ENCODE assay signal across 11 cellular contexts in genomic region chr6:170555305-170555704, GRCh38. TPM values are rescaled to one million over a fixed set of nuclear protein-coding genes. Genes with fewer than 3 reads are reported as not detected.
DNase-seq lines count a peak whose midpoint lies in the region; ATAC-seq and TF ChIP-seq lines count a peak whose summit lies in the region.
"Had no signal": no experiment of that assay in that cellular context is flagged by ENCODE, and none has a peak within 500 bp of the region (broad histone marks: within the 10 kb centered on the region; RNA-seq: fewer than 3 reads in every experiment).

No MANE protein-coding gene starts in this region.

- TF ChIP-seq POLR2A in gastroesophageal sphincter (IDR thresholded peaks at IDR 0.05), result no peak

- no peak for TF ChIP-seq CTCF in GM12865 (IDR thresholded peaks at IDR 0.05; ENCODE audit: insufficient read depth, low read depth, low read length, missing control alignments)
- TF ChIP-seq CTCF in RWPE2 (IDR thresholded peaks at IDR 0.05; ENCODE audit: poor library complexity, severe bottlenecking), result no peak
- no peak for TF ChIP-seq CTCF in gastroesophageal sphincter (IDR thresholded peaks at IDR 0.05)

- DNase-seq in GM12865 (ENCODE audit: low read depth) (no peak), RWPE2 (ENCODE audit: low spot score) (no peak), NCI-H2029 (lab: John Stamatoyannopoulos, UW) (no peak), NCI-H748 treated with DMSO at 0.1 percent for 48 hours (lab: John Stamatoyannopoulos, UW) (no peak), C1 segment of cervical spinal cord (lab: John Stamatoyannopoulos, UW) (no peak), RPMI8226 (no peak)
- DNase-seq: amniotic stem cell; HFFc6; stimulated activated CD4-positive, alpha-beta T cell treated with anti-CD3 and anti-CD28 coated beads, Interleukin-2, amount 100 ng/mL, for 48 hours had no signal

- H3K27ac ChIP-seq in RWPE2 (ENCODE audit: poor library complexity, severe bottlenecking) (no peak overlapping the region), gastroesophageal sphincter (no peak overlapping the region), skeletal muscle tissue (ENCODE audit: low read depth, low read length) (no peak overlapping the region)

- H3K9me3 ChIP-seq in RWPE2 (ENCODE audit: severe bottlenecking) (no peaks in the 10 kb centered on the region), gastroesophageal sphincter (no peaks in the 10 kb centered on the region), skeletal muscle tissue (ENCODE audit: control insufficient read depth in 3 of 3, low read length in 3 of 3) (no peaks in the 10 kb centered on the region)

- WGBS in gastroesophageal sphincter (ENCODE audit: low coverage in 1 of 2), 2 donors, result 46 to 47% methylated on average over 2 to 3 of the region's 3 CpGs

- no peak for ATAC-seq in RWPE2 (ENCODE audit: low read depth)
- ATAC-seq in gastroesophageal sphincter, result no peak

- H3K4me3 ChIP-seq in GM12865 (ENCODE audit: low read depth, low read length) (peak overlapping the region; percentile 90), RWPE2 (ENCODE audit: severe bottlenecking) (peak overlapping the region; percentile 71), gastroesophageal sphincter (peak overlapping the region; percentile 50 to 81), skeletal muscle tissue (ENCODE audit: low read length in 3 of 3) (peak overlapping the region; percentile 93 to 98 (median 98))

- H3K27me3 ChIP-seq in RWPE2 (ENCODE audit: insufficient read depth, poor library complexity, severe bottlenecking), result no peaks in the 10 kb centered on the region
- no peaks in the 10 kb centered on the region for H3K27me3 ChIP-seq in gastroesophageal sphincter
- H3K27me3 ChIP-seq in skeletal muscle tissue (ENCODE audit: control insufficient read depth in 3 of 3, insufficient read depth in 3 of 3, low read length in 3 of 3), result no peaks in the 10 kb centered on the region

- H3K36me3 ChIP-seq in RWPE2 (ENCODE audit: low read depth), result peaks cover 52% of the 10 kb centered on the region
- H3K36me3 ChIP-seq in gastroesophageal sphincter, result peaks cover 0 to 38% of the 10 kb centered on the region in 2 donors
- peaks cover 5 to 15% (median 6%) of the 10 kb centered on the region in 3 donors for H3K36me3 ChIP-seq in skeletal muscle tissue (ENCODE audit: control insufficient read depth in 3 of 3, insufficient read depth in 3 of 3, low read length in 3 of 3)

- H3K9ac ChIP-seq in skeletal muscle tissue (ENCODE audit: low read depth in 1 of 3, low read length in 3 of 3), result peak overlapping the region in 2 of 3 donors; percentile 95 to 96

- H3K4me1 ChIP-seq in RWPE2 (ENCODE audit: insufficient read depth, poor library complexity, severe bottlenecking) (peaks cover 11% of the 10 kb centered on the region), gastroesophageal sphincter (peaks cover 14 to 47% (median 25%) of the 10 kb centered on the region in 3 donors), skeletal muscle tissue (ENCODE audit: control insufficient read depth in 3 of 3, insufficient read depth in 3 of 3, low read length in 3 of 3) (peaks cover 26 to 29% (median 28%) of the 10 kb centered on the region in 3 donors)

- no peak for TF ChIP-seq EP300 in gastroesophageal sphincter (IDR thresholded peaks at IDR 0.05)

RNA-seq across cellular contexts. Expression of gene TBP, which starts 1.1 kb away (rescaled TPM):
- total RNA-seq in gastroesophageal sphincter (10 to 100 TPM; 12.1 to 21.8 (median 14.8) TPM), skeletal muscle tissue (11.0 TPM)

RNA-seq across cellular contexts. Expression of gene PSMB1, which starts 2.2 kb away (rescaled TPM):
- 100 to 1,000 TPM; 213 to 271 (median 237) TPM for total RNA-seq in gastroesophageal sphincter
- total RNA-seq in skeletal muscle tissue, result 244 TPM

RNA-seq across cellular contexts. Expression of gene PDCD2, which starts 29.1 kb away (rescaled TPM):
- 10 to 100 TPM; 52.0 to 59.3 (median 56.1) TPM for total RNA-seq in gastroesophageal sphincter
- total RNA-seq in skeletal muscle tissue, result 36.0 TPM
